26 cellular contexts compared by ENCODE assay signal in the genomic region with DNA sequence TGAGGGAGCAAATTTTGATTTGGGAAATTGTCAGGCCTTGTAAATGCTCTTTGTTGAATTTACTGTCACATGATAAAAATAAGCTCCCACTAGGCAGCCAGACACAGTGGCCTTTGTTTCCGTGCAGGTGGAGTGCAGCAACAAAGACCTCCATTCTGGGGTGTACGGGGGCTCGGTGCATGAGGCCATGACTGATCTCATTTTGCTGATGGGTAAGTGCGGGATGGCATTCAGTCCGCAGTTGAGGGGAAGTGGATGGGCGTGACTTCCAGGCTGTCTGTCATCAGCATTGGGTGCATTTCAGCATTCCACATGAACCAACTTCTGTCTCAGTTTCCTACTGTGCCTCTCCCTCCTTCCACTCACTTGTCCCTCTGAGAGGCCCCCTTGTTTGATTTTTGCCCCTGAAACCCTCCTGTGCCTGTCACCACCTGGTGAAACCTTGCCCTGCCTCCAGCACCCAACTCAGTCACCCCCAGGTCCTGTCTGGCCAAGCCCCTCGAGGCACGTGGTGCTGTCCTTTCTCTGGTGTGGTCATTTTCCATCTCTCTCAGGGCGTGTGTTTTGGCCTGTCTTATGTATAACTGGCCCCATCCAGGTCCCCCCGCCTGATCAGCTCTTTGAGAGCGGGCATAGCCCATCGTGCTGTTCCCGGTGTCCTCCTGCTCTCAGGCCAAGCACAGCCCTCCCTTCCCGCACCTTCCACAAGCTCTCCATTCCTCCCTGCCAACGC. TPM values are rescaled to one million over a fixed set of nuclear protein-coding genes. Genes with fewer than 3 reads are reported as not detected.
DNase-seq lines count a peak whose midpoint lies in the region; ATAC-seq and TF ChIP-seq lines count a peak whose summit lies in the region.
"Had no signal": no experiment of that assay in that cellular context is flagged by ENCODE, and none has a peak within 500 bp of the region (broad histone marks: within the 10 kb centered on the region; RNA-seq: fewer than 3 reads in every experiment).

No MANE protein-coding gene starts in this region.

- peaks cover 36% of the 10 kb centered on the region for H3K36me3 Mint-ChIP-seq in chondrocyte (ENCODE audit: low read depth)
- peaks cover 81% of the 10 kb centered on the region for H3K36me3 Mint-ChIP-seq in stimulated activated effector memory CD8-positive, alpha-beta T cell treated with anti-CD3 and anti-CD28 coated beads, Interleukin-12 subunit alpha, Interleukin-12 subunit beta, amount 100 ng/mL, for 72 hours

- no peak overlapping the region for H3K4me3 Mint-ChIP-seq in chondrocyte (ENCODE audit: unreplicated experiment)
- H3K4me3 Mint-ChIP-seq in stimulated activated effector memory CD8-positive, alpha-beta T cell treated with anti-CD3 and anti-CD28 coated beads, Interleukin-12 subunit alpha, Interleukin-12 subunit beta, amount 100 ng/mL, for 72 hours, result no peak overlapping the region
- H3K4me3 Mint-ChIP-seq: dendritic cell treated with granulocyte-macrophage colony-stimulating factor and Interleukin-4, amounts not matched to agents 40 ng/mL and 50 ng/mL, for 4 days; IgD-negative memory B cell; memory B cell; T-helper 2 cell treated with Interferon-gamma antibody and Interleukin-4, amounts not matched to agents 5 μg/mL and 100 μg/mL, for 36 hours had no signal

- H3K9me3 Mint-ChIP-seq in chondrocyte (ENCODE audit: low read depth), result no peaks in the 10 kb centered on the region
- no peaks in the 10 kb centered on the region for H3K9me3 Mint-ChIP-seq in stimulated activated effector memory CD8-positive, alpha-beta T cell treated with anti-CD3 and anti-CD28 coated beads, Interleukin-12 subunit alpha, Interleukin-12 subunit beta, amount 100 ng/mL, for 72 hours
- H3K9me3 Mint-ChIP-seq: dendritic cell treated with granulocyte-macrophage colony-stimulating factor and Interleukin-4, amounts not matched to agents 40 ng/mL and 50 ng/mL, for 4 days; IgD-negative memory B cell; memory B cell; T-helper 2 cell treated with Interferon-gamma antibody and Interleukin-4, amounts not matched to agents 5 μg/mL and 100 μg/mL, for 36 hours had no signal

- no peaks in the 10 kb centered on the region for H3K27me3 Mint-ChIP-seq in chondrocyte (ENCODE audit: low read depth)
- H3K27me3 Mint-ChIP-seq: dendritic cell treated with granulocyte-macrophage colony-stimulating factor and Interleukin-4, amounts not matched to agents 40 ng/mL and 50 ng/mL, for 4 days; IgD-negative memory B cell; memory B cell had no signal

- H3K9me3 ChIP-seq in prostate gland, result no peaks in the 10 kb centered on the region
- no peaks in the 10 kb centered on the region for H3K9me3 ChIP-seq in heart right ventricle
- H3K9me3 ChIP-seq: ascending aorta, BE2C, right atrium auricular region, suprapubic skin had no signal

- 74% methylated on average over 15 of the region's 15 CpGs for WGBS in prostate gland
- WGBS in heart right ventricle, 2 donors, result 90 to 92% methylated on average over 15 of the region's 15 CpGs

- H3K27me3 ChIP-seq in H7 (ENCODE audit: control insufficient read depth, insufficient read depth, low read length) (no peaks in the 10 kb centered on the region), prostate gland (replicated peaks; ENCODE audit: insufficient read depth) (no peaks in the 10 kb centered on the region), heart right ventricle (no peaks in the 10 kb centered on the region)
- H3K27me3 ChIP-seq: ascending aorta, BE2C, right atrium auricular region, suprapubic skin had no signal

- H3K36me3 ChIP-seq in H7 (replicated peaks; ENCODE audit: control insufficient read depth, insufficient read depth, low read length), result peaks cover 44% of the 10 kb centered on the region
- H3K36me3 ChIP-seq in prostate gland, result peaks cover 0 to 31% of the 10 kb centered on the region in 2 donors
- H3K36me3 ChIP-seq in heart right ventricle, result peaks cover 0 to 100% (median 55%) of the 10 kb centered on the region in 9 donors
- H3K36me3 ChIP-seq: BE2C had no signal

- no peak overlapping the region for H3K27ac ChIP-seq in prostate gland
- H3K27ac ChIP-seq in heart right ventricle, result no peak overlapping the region
- H3K27ac ChIP-seq: ascending aorta, GM23248, right atrium auricular region, suprapubic skin had no signal

- intact Hi-C loops in prostate gland (cut with DNase I) (no loop called here), heart right ventricle (cut with DNase I) (no loop called here)

- TF ChIP-seq CTCF in chondrocyte (IDR thresholded peaks at IDR 0.05) (no peak), prostate gland (IDR thresholded peaks at IDR 0.05) (no peak), heart right ventricle (IDR thresholded peaks at IDR 0.05) (no peak)

- no peaks in the 10 kb centered on the region for H3K4me1 Mint-ChIP-seq in chondrocyte (ENCODE audit: low read depth)
- H3K4me1 Mint-ChIP-seq in stimulated activated effector memory CD8-positive, alpha-beta T cell treated with anti-CD3 and anti-CD28 coated beads, Interleukin-12 subunit alpha, Interleukin-12 subunit beta, amount 100 ng/mL, for 72 hours, result peaks cover 24% of the 10 kb centered on the region
- H3K4me1 Mint-ChIP-seq: IgD-negative memory B cell had no signal

- DNase-seq in H7 (peak; percentile 14), chondrocyte (ENCODE audit: low spot score) (peak; percentile 51), medulla oblongata (ENCODE audit: extremely low spot score) (peak; percentile 93), prostate gland (ENCODE audit: low spot score) (no peak), heart right ventricle (no peak), OCI-M2 (lab: John Stamatoyannopoulos, UW; ENCODE audit: unreplicated experiment) (no peak)
- no peak for DNase-seq in stimulated activated effector memory CD8-positive, alpha-beta T cell treated with anti-CD3 and anti-CD28 coated beads, Interleukin-12 subunit alpha, Interleukin-12 subunit beta, amount 100 ng/mL, for 72 hours (ENCODE audit: low spot score in 2 of 2)
- DNase-seq: activated gamma-delta T cell, BE2C, DMS 273 treated with DMSO at 0.1 percent for 48 hours, erythroblast, GF-D8, GM23248, MV-4-11, NCI-H524, SIG-M5 had no signal

- no peak overlapping the region for H3K4me3 ChIP-seq in H7 (ENCODE audit: insufficient read depth, low read depth, low read length)
- no peak overlapping the region for H3K4me3 ChIP-seq in prostate gland
- H3K4me3 ChIP-seq in heart right ventricle, result no peak overlapping the region
- H3K4me3 ChIP-seq: ascending aorta, GM23248, right atrium auricular region, suprapubic skin had no signal

- no peak for ATAC-seq in stimulated activated effector memory CD8-positive, alpha-beta T cell treated with anti-CD3 and anti-CD28 coated beads, Interleukin-12 subunit alpha, Interleukin-12 subunit beta, amount 100 ng/mL, for 72 hours
- ATAC-seq in heart right ventricle, result no peak
- ATAC-seq: activated CD4-positive, CD25-positive, alpha-beta regulatory T cell treated with anti-CD3 and anti-CD28 coated beads, Interleukin-2, amount 50 U/mL, for 24 hours had no signal

- no peak for TF ChIP-seq POLR2A in prostate gland (IDR thresholded peaks at IDR 0.05)

- no peak overlapping the region for H3K27ac Mint-ChIP-seq in chondrocyte (ENCODE audit: unreplicated experiment)
- H3K27ac Mint-ChIP-seq in stimulated activated effector memory CD8-positive, alpha-beta T cell treated with anti-CD3 and anti-CD28 coated beads, Interleukin-12 subunit alpha, Interleukin-12 subunit beta, amount 100 ng/mL, for 72 hours, result peak overlapping the region; percentile 37
- H3K27ac Mint-ChIP-seq: dendritic cell treated with granulocyte-macrophage colony-stimulating factor and Interleukin-4, amounts not matched to agents 40 ng/mL and 50 ng/mL, for 4 days; IgD-negative memory B cell; memory B cell; T-helper 2 cell treated with Interferon-gamma antibody and Interleukin-4, amounts not matched to agents 5 μg/mL and 100 μg/mL, for 36 hours had no signal

- H3K4me1 ChIP-seq in prostate gland (replicated peaks), result no peaks in the 10 kb centered on the region
- peaks cover 0 to 7% (median 0%) of the 10 kb centered on the region in 9 donors for H3K4me1 ChIP-seq in heart right ventricle
- H3K4me1 ChIP-seq: ascending aorta, BE2C, right atrium auricular region, suprapubic skin had no signal

RNA-seq across cellular contexts. Expression of gene CNDP2, which starts 16.3 kb away (rescaled TPM):
- 60.2 and 63.1 TPM in 2 replicates for total RNA-seq in H7 (2014; rRNA removed; shearing (Covaris generic))
- total RNA-seq in chondrocyte (57.7 to 64.6 TPM (median 58.6 TPM) in 3 replicates), prostate gland (100 to 1,000 TPM; 144 to 294 TPM), heart right ventricle (100 to 1,000 TPM in 1 of 10 donors, 10 to 100 TPM in 9; 50.2 to 117 (median 75.3) TPM)
- 10 to 100 TPM; 48.9 to 62.3 TPM for polyA plus RNA-seq in heart right ventricle

RNA-seq across cellular contexts. Expression of gene CNDP1, which starts 21.8 kb away (rescaled TPM):
- not detected in 2 replicates for total RNA-seq in H7 (2014; rRNA removed; shearing (Covaris generic))
- total RNA-seq in chondrocyte, result 0.22 TPM in 1 of 3 replicates, not detected in the others
- not detected for total RNA-seq in prostate gland
- under 1 TPM in 1 of 10 donors, not detected in 9; 0.11 TPM for total RNA-seq in heart right ventricle
- under 1 TPM in 1 of 2 donors, not detected in 1; 0.12 TPM for polyA plus RNA-seq in heart right ventricle
- total RNA-seq: ascending aorta, glomerular endothelial cell, GM23248, right atrium auricular region had no signal
- polyA plus RNA-seq: GM23248, IgD-negative memory B cell had no signal

RNA-seq across cellular contexts. Expression of gene DIPK1C, which starts 55.4 kb away (rescaled TPM):
- 0.22 TPM in 1 of 2 replicates, not detected in the other for total RNA-seq in H7 (2014; rRNA removed; shearing (Covaris generic))
- not detected in 3 replicates for total RNA-seq in chondrocyte
- total RNA-seq in prostate gland, result 10 to 100 TPM in 1 of 2 donors, not detected in 1; 10.8 TPM
- total RNA-seq in heart right ventricle, result 10 to 100 TPM in 2 of 10 donors, 1 to 10 TPM in 7, under 1 TPM in 1; 0.90 to 12.9 (median 6.6) TPM
- 1 to 10 TPM in 1 of 2 donors, under 1 TPM in 1; 0.70 to 8.0 TPM for polyA plus RNA-seq in heart right ventricle
- total RNA-seq: ascending aorta, glomerular endothelial cell, GM23248 had no signal
- polyA plus RNA-seq: GM23248, IgD-negative memory B cell, neural cell had no signal

Comparison
In these comparisons a context has a peak if more than half of its experiments do, and no peak if none do; other contexts are left out.
1. DNase-seq: peak in H7 (single experiment), chondrocyte (single experiment) and medulla oblongata (single experiment); none in stimulated activated effector memory CD8-positive, alpha-beta T cell treated with anti-CD3 and anti-CD28 coated beads, Interleukin-12 subunit alpha, Interleukin-12 subunit beta, amount 100 ng/mL, for 72 hours (0 of 2), prostate gland (single experiment), heart right ventricle (0 of 2) and OCI-M2 (single experiment).